ENCODE assay signal across 1 cellular context in genomic region chr16:29663020-29663828, GRCh38.
TF ChIP-seq lines count a peak whose summit lies in the region.

SPN (plus strand) TSS chr16:29663247; CDS start chr16:29663729, 482 bp downstream.

TF ChIP-seq in K562, 482 proteins besides CTCF, POLR2A, EP300 and RAD21 (continued from another document and continues in another):
- no peak for TF ChIP-seq E2F8 (IDR thresholded peaks at IDR 0.05; ENCODE audit: low read depth, partially characterized antibody)
- TF ChIP-seq RBM25 (IDR thresholded peaks at IDR 0.05; ENCODE audit: low read depth, low read length, severe bottlenecking) = no peak
- TF ChIP-seq PML (IDR thresholded peaks at IDR 0.05; ENCODE audit: low read length) = peak; percentile 88
- peak; percentile 92 for TF ChIP-seq SUPT5H (IDR thresholded peaks at IDR 0.05)
- no peak for TF ChIP-seq PYGO2 (tag; IDR thresholded peaks at IDR 0.05)
- peak; percentile 75 for TF ChIP-seq EP400 (IDR thresholded peaks at IDR 0.05)
- TF ChIP-seq NCOA6 (IDR thresholded peaks at IDR 0.05) = no peak
- no peak for TF ChIP-seq NBN (IDR thresholded peaks at IDR 0.05; ENCODE audit: low read depth)
- no peak for TF ChIP-seq NFXL1 (CRISPR knock-in tag; IDR thresholded peaks at IDR 0.05)
- no peak; the same call in 1 of the 2 replicates for TF ChIP-seq ATF4 (CRISPR knock-in tag; IDR thresholded peaks at IDR 0.05)
- TF ChIP-seq ZFX (CRISPR knock-in tag; IDR thresholded peaks at IDR 0.05) = peak; percentile 86
- no peak for TF ChIP-seq FIP1L1 (IDR thresholded peaks at IDR 0.05; ENCODE audit: low read depth, low read length, poor library complexity, severe bottlenecking)
- TF ChIP-seq GTF2B (IDR thresholded peaks at IDR 0.05; ENCODE audit: extremely low read depth, insufficient read length) = no peak
- TF ChIP-seq RNF219 (CRISPR knock-in tag; IDR thresholded peaks at IDR 0.05) = no peak
- no peak for TF ChIP-seq BRF1 (IDR thresholded peaks at IDR 0.05; ENCODE audit: borderline replicate concordance, extremely low read depth, insufficient read length)
- no peak for TF ChIP-seq NR0B1 (IDR thresholded peaks at IDR 0.05; ENCODE audit: partially characterized antibody)
- TF ChIP-seq SPI1 (IDR thresholded peaks at IDR 0.05; ENCODE audit: borderline replicate concordance, low read depth, low read length) = peak; percentile 62
- no peak; the same call in 1 of the 2 replicates for TF ChIP-seq NFRKB (IDR thresholded peaks at IDR 0.05; ENCODE audit: low read depth)
- 0 out of 2 replicates have a peak, but pooled peaks have one; percentile 31 for TF ChIP-seq CREB3L1 (IDR thresholded peaks at IDR 0.05; ENCODE audit: borderline replicate concordance, low read depth)
- TF ChIP-seq VEZF1 (CRISPR knock-in tag; IDR thresholded peaks at IDR 0.05) = peak; percentile 98
- TF ChIP-seq ZC3H8 (IDR thresholded peaks at IDR 0.05) = no peak
- no peak for TF ChIP-seq ZNF609 (CRISPR knock-in tag; IDR thresholded peaks at IDR 0.05; ENCODE audit: borderline replicate concordance)
- TF ChIP-seq TAF15 (IDR thresholded peaks at IDR 0.05; ENCODE audit: low read depth, low read length) = no peak
- no peak for TF ChIP-seq PTBP1 (IDR thresholded peaks at IDR 0.05; ENCODE audit: low read depth, low read length)
- no peak for TF ChIP-seq ZBTB33 (CRISPR knock-in tag; IDR thresholded peaks at IDR 0.05)
- TF ChIP-seq FUS (optimal IDR thresholded peaks at IDR 0.05; ENCODE audit: low read depth, low read length) = no peak
- TF ChIP-seq ZBTB17 (CRISPR knock-in tag; IDR thresholded peaks at IDR 0.05) = peak; percentile 81
- no peak for TF ChIP-seq CHAMP1 (IDR thresholded peaks at IDR 0.05)
- TF ChIP-seq POLR2H (tag; IDR thresholded peaks at IDR 0.05; ENCODE audit: low read depth) = peak; percentile 93
- no peak for TF ChIP-seq TGIF2 (CRISPR knock-in tag; IDR thresholded peaks at IDR 0.05)
- TF ChIP-seq SRSF1 (IDR thresholded peaks at IDR 0.05; ENCODE audit: low read depth, low read length) = no peak
- TF ChIP-seq KLF10 (CRISPR knock-in tag; IDR thresholded peaks at IDR 0.05) = no peak
- TF ChIP-seq NFIX (CRISPR knock-in tag; IDR thresholded peaks at IDR 0.05; ENCODE audit: low read depth) = no peak
- no peak for TF ChIP-seq CBX8 (IDR thresholded peaks at IDR 0.05; ENCODE audit: borderline replicate concordance, extremely low read depth, low read depth, low read length, poor library complexity, severe bottlenecking)
- no peak for TF ChIP-seq ZNF146 (CRISPR knock-in tag; IDR thresholded peaks at IDR 0.05; ENCODE audit: unreplicated experiment)
- TF ChIP-seq ZNF232 (CRISPR knock-in tag; IDR thresholded peaks at IDR 0.05) = no peak
- TF ChIP-seq ZNF384 (IDR thresholded peaks at IDR 0.05; ENCODE audit: low read depth, low read length) = peak; percentile 31
- no peak for TF ChIP-seq OTX1 (CRISPR knock-in tag; IDR thresholded peaks at IDR 0.05)
- no peak for TF ChIP-seq ATF3 (IDR thresholded peaks at IDR 0.05)
- TF ChIP-seq ATF3 (CRISPR knock-in tag; conservative IDR thresholded peaks at IDR 0.05) = 0 out of 2 replicates have a peak, but pooled peaks have one; percentile 32
